1 cellular context compared by ENCODE assay signal in the genomic region with DNA sequence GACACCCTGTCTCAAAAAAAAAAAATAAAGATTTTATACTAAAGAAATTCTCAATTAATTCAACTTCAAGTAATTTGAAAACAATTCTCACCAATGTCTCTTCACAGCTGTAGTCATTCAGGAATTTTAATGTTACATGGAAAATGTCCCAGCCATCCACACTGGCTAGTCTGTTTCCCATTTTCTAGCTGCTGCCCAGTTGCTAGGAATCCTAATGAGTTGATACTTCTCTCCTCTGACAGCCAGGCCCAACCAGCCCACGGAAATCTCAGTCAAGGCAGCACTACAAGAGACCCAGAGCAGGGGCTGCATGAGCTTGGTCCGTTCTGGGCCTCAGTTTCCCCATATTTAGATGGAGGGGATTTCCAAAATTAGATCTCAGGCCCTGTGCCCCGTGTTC.
TF ChIP-seq lines count a peak whose summit lies in the region.

No MANE protein-coding gene starts in this region.

TF ChIP-seq in WTC11, 78 proteins besides CTCF, POLR2A, EP300 and RAD21 (continued from another document):
- TF ChIP-seq, protein P1, sequence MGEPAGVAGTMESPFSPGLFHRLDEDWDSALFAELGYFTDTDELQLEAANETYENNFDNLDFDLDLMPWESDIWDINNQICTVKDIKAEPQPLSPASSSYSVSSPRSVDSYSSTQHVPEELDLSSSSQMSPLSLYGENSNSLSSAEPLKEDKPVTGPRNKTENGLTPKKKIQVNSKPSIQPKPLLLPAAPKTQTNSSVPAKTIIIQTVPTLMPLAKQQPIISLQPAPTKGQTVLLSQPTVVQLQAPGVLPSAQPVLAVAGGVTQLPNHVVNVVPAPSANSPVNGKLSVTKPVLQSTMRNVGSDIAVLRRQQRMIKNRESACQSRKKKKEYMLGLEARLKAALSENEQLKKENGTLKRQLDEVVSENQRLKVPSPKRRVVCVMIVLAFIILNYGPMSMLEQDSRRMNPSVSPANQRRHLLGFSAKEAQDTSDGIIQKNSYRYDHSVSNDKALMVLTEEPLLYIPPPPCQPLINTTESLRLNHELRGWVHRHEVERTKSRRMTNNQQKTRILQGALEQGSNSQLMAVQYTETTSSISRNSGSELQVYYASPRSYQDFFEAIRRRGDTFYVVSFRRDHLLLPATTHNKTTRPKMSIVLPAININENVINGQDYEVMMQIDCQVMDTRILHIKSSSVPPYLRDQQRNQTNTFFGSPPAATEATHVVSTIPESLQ (CRISPR knock-in tag; IDR thresholded peaks at IDR 0.05) = no peak
- TF ChIP-seq IRF2 (CRISPR knock-in tag; IDR thresholded peaks at IDR 0.05; ENCODE audit: borderline replicate concordance, low read depth) (no peak), ZNF423 (CRISPR knock-in tag; IDR thresholded peaks at IDR 0.05) (no peak), ZNF263 (CRISPR knock-in tag; IDR thresholded peaks at IDR 0.05; ENCODE audit: low read depth) (no peak), MXD4 (CRISPR knock-in tag; IDR thresholded peaks at IDR 0.05; ENCODE audit: borderline replicate concordance) (no peak), SP1 (CRISPR knock-in tag; conservative IDR thresholded peaks at IDR 0.05) (no peak)
- TF ChIP-seq, protein P2, sequence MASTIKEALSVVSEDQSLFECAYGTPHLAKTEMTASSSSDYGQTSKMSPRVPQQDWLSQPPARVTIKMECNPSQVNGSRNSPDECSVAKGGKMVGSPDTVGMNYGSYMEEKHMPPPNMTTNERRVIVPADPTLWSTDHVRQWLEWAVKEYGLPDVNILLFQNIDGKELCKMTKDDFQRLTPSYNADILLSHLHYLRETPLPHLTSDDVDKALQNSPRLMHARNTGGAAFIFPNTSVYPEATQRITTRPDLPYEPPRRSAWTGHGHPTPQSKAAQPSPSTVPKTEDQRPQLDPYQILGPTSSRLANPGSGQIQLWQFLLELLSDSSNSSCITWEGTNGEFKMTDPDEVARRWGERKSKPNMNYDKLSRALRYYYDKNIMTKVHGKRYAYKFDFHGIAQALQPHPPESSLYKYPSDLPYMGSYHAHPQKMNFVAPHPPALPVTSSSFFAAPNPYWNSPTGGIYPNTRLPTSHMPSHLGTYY (CRISPR knock-in tag; IDR thresholded peaks at IDR 0.05) = no peak
